ENCODE assay signal across 1 cellular context in the genomic region with DNA sequence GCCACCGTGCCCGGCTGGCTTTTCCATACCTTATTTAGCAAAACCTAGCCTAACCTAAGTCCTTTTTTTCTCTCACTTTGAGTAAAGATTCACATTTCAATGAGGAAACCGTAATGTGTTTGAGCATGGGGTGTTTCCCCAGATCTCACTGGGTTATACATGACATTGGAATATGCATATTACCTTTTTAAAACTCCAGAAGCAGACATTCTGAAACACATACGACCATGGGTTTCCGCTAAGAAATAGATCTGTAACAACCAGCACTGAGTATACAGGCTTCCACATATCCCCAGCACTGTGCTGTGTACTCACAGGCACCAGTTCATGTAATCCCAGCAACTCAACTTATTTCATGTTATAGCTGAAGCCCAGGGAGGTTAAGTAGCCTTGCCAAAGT.
TF ChIP-seq lines count a peak whose summit lies in the region.

No MANE protein-coding gene starts in this region.

TF ChIP-seq in GM12878, 131 proteins besides CTCF, POLR2A, EP300 and RAD21:
- TF ChIP-seq, protein P1, sequence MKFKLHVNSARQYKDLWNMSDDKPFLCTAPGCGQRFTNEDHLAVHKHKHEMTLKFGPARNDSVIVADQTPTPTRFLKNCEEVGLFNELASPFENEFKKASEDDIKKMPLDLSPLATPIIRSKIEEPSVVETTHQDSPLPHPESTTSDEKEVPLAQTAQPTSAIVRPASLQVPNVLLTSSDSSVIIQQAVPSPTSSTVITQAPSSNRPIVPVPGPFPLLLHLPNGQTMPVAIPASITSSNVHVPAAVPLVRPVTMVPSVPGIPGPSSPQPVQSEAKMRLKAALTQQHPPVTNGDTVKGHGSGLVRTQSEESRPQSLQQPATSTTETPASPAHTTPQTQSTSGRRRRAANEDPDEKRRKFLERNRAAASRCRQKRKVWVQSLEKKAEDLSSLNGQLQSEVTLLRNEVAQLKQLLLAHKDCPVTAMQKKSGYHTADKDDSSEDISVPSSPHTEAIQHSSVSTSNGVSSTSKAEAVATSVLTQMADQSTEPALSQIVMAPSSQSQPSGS (IDR thresholded peaks at IDR 0.05; ENCODE audit: low read length), result no peak
- TF ChIP-seq IKZF2 (IDR thresholded peaks at IDR 0.05), result 0 out of 4 replicates have a peak, but pooled peaks of 1 of the 2 experiments have one; percentile 27
- no peak for TF ChIP-seq BCL11A (IDR thresholded peaks at IDR 0.05; ENCODE audit: low read depth, low read length)
- TF ChIP-seq NFXL1 (IDR thresholded peaks at IDR 0.05; ENCODE audit: borderline replicate concordance), result no peak
- no peak for TF ChIP-seq ESRRA (IDR thresholded peaks at IDR 0.05; ENCODE audit: low read length)
- TF ChIP-seq JUNB (IDR thresholded peaks at IDR 0.05), result peak; percentile 18; the same call in 1 of the 2 replicates
- no peak for TF ChIP-seq SP1 (IDR thresholded peaks at IDR 0.05; ENCODE audit: low read depth, low read length)
- no peak for TF ChIP-seq ZSCAN29 (IDR thresholded peaks at IDR 0.05)
- TF ChIP-seq CUX1 (IDR thresholded peaks at IDR 0.05; ENCODE audit: insufficient replicate concordance, low read depth, low read length), result no peak
- TF ChIP-seq MYB (IDR thresholded peaks at IDR 0.05; ENCODE audit: borderline replicate concordance, low read depth, low read length), result no peak
- TF ChIP-seq MLLT1 (IDR thresholded peaks at IDR 0.05), result no peak
- TF ChIP-seq NFYA (IDR thresholded peaks at IDR 0.05; ENCODE audit: borderline replicate concordance, low read depth, low read length), result no peak
